ENCODE assay signal across 2 cellular contexts in the genomic region with DNA sequence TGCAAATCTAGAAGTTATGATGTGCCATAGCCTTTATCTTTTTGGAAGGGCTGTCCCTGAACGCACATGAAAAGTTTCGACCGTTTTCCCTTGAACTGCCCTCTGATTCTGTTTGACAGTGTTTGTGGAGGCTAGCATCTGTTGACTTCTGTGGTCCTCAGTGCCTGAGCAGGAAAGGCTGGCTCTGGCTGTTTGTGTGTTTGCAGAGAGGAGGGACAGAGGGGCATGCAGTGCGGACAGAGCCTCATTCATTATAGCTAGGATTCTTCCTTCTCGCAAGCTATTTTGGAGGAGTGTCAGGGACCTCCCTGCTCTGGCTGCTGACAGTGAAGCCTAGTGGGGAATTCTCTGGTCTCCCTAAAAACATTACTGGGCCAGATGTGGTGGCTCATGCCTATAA.
TF ChIP-seq lines count a peak whose summit lies in the region.

No MANE protein-coding gene starts in this region.

TF ChIP-seq in GM23338, 12 proteins besides CTCF, POLR2A, EP300 and RAD21:
- TF ChIP-seq, protein P1, sequence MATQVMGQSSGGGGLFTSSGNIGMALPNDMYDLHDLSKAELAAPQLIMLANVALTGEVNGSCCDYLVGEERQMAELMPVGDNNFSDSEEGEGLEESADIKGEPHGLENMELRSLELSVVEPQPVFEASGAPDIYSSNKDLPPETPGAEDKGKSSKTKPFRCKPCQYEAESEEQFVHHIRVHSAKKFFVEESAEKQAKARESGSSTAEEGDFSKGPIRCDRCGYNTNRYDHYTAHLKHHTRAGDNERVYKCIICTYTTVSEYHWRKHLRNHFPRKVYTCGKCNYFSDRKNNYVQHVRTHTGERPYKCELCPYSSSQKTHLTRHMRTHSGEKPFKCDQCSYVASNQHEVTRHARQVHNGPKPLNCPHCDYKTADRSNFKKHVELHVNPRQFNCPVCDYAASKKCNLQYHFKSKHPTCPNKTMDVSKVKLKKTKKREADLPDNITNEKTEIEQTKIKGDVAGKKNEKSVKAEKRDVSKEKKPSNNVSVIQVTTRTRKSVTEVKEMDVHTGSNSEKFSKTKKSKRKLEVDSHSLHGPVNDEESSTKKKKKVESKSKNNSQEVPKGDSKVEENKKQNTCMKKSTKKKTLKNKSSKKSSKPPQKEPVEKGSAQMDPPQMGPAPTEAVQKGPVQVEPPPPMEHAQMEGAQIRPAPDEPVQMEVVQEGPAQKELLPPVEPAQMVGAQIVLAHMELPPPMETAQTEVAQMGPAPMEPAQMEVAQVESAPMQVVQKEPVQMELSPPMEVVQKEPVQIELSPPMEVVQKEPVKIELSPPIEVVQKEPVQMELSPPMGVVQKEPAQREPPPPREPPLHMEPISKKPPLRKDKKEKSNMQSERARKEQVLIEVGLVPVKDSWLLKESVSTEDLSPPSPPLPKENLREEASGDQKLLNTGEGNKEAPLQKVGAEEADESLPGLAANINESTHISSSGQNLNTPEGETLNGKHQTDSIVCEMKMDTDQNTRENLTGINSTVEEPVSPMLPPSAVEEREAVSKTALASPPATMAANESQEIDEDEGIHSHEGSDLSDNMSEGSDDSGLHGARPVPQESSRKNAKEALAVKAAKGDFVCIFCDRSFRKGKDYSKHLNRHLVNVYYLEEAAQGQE (IDR thresholded peaks at IDR 0.05; ENCODE audit: unreplicated experiment) = no peak
- TF ChIP-seq JUNB (IDR thresholded peaks at IDR 0.05; ENCODE audit: unreplicated experiment) = no peak
- TF ChIP-seq, protein P2, sequence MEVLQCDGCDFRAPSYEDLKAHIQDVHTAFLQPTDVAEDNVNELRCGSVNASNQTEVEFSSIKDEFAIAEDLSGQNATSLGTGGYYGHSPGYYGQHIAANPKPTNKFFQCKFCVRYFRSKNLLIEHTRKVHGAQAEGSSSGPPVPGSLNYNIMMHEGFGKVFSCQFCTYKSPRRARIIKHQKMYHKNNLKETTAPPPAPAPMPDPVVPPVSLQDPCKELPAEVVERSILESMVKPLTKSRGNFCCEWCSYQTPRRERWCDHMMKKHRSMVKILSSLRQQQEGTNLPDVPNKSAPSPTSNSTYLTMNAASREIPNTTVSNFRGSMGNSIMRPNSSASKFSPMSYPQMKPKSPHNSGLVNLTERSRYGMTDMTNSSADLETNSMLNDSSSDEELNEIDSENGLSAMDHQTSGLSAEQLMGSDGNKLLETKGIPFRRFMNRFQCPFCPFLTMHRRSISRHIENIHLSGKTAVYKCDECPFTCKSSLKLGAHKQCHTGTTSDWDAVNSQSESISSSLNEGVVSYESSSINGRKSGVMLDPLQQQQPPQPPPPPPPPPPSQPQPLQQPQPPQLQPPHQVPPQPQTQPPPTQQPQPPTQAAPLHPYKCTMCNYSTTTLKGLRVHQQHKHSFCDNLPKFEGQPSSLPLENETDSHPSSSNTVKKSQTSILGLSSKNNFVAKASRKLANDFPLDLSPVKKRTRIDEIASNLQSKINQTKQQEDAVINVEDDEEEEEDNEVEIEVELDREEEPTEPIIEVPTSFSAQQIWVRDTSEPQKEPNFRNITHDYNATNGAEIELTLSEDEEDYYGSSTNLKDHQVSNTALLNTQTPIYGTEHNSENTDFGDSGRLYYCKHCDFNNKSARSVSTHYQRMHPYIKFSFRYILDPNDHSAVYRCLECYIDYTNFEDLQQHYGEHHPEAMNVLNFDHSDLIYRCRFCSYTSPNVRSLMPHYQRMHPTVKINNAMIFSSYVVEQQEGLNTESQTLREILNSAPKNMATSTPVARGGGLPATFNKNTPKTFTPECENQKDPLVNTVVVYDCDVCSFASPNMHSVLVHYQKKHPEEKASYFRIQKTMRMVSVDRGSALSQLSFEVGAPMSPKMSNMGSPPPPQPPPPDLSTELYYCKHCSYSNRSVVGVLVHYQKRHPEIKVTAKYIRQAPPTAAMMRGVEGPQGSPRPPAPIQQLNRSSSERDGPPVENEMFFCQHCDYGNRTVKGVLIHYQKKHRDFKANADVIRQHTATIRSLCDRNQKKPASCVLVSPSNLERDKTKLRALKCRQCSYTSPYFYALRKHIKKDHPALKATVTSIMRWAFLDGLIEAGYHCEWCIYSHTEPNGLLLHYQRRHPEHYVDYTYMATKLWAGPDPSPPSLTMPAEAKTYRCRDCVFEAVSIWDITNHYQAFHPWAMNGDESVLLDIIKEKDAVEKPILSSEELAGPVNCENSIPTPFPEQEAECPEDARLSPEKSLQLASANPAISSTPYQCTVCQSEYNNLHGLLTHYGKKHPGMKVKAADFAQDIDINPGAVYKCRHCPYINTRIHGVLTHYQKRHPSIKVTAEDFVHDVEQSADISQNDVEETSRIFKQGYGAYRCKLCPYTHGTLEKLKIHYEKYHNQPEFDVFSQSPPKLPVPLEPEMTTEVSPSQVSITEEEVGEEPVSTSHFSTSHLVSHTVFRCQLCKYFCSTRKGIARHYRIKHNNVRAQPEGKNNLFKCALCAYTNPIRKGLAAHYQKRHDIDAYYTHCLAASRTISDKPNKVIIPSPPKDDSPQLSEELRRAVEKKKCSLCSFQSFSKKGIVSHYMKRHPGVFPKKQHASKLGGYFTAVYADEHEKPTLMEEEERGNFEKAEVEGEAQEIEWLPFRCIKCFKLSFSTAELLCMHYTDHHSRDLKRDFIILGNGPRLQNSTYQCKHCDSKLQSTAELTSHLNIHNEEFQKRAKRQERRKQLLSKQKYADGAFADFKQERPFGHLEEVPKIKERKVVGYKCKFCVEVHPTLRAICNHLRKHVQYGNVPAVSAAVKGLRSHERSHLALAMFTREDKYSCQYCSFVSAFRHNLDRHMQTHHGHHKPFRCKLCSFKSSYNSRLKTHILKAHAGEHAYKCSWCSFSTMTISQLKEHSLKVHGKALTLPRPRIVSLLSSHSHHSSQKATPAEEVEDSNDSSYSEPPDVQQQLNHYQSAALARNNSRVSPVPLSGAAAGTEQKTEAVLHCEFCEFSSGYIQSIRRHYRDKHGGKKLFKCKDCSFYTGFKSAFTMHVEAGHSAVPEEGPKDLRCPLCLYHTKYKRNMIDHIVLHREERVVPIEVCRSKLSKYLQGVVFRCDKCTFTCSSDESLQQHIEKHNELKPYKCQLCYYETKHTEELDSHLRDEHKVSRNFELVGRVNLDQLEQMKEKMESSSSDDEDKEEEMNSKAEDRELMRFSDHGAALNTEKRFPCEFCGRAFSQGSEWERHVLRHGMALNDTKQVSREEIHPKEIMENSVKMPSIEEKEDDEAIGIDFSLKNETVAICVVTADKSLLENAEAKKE (CRISPR knock-in tag; IDR thresholded peaks at IDR 0.05) = no peak
- TF ChIP-seq EZH2phosphoT487 (IDR thresholded peaks at IDR 0.05; ENCODE audit: unreplicated experiment) = no peak
- TF ChIP-seq ZNF114 (CRISPR knock-in tag; IDR thresholded peaks at IDR 0.05) = no peak

TF ChIP-seq in H1, 55 proteins besides CTCF, POLR2A, EP300 and RAD21:
- TF ChIP-seq RFX5 (IDR thresholded peaks at IDR 0.05; ENCODE audit: borderline replicate concordance, low read depth, low read length) (no peak), PHF8 (conservative IDR thresholded peaks at IDR 0.05; ENCODE audit: low read depth, low read length) (no peak), CREB1 (IDR thresholded peaks at IDR 0.05) (no peak), ZNF274 (IDR thresholded peaks at IDR 0.05; ENCODE audit: borderline replicate concordance, extremely low read depth, low read length) (no peak)
